18 cellular contexts compared by ENCODE assay signal in genomic region chr2:187404431-187405110, GRCh38. TPM values are rescaled to one million over a fixed set of nuclear protein-coding genes. Genes with fewer than 3 reads are reported as not detected.
DNase-seq lines count a peak whose midpoint lies in the region; ATAC-seq, FAIRE-seq and TF ChIP-seq lines count a peak whose summit lies in the region.
"Had no signal": no experiment of that assay in that cellular context is flagged by ENCODE, and none has a peak within 500 bp of the region (broad histone marks: within the 10 kb centered on the region; RNA-seq: fewer than 3 reads in every experiment).

No MANE protein-coding gene starts in this region.

- H3K4me3 ChIP-seq in ACC112 (ENCODE audit: low read depth, low read length) (no peak overlapping the region), K562 (no peak overlapping the region), heart left ventricle (peak overlapping the region in 10 of 12 donors; percentile 6 to 35 (median 17)), ovary (no peak overlapping the region), HAP-1 (no peak overlapping the region)
- H3K4me3 ChIP-seq: A549, cardiac muscle cell had no signal

- H3K36me3 ChIP-seq in ACC112 (ENCODE audit: insufficient read depth, low read length) (no peaks in the 10 kb centered on the region), K562 (ENCODE audit: control insufficient read depth, insufficient read depth, low read length) (no peaks in the 10 kb centered on the region), heart left ventricle (no peaks in the 10 kb centered on the region), ovary (no peaks in the 10 kb centered on the region), HAP-1 (replicated peaks) (no peaks in the 10 kb centered on the region)
- H3K36me3 ChIP-seq: cardiac muscle cell, WERI-Rb-1 had no signal

- no peak overlapping the region for H3K9ac ChIP-seq in K562 (ENCODE audit: insufficient read depth in 1 of 2, low read depth in 2 of 2, low read length in 2 of 2)

- in situ Hi-C loops in K562 (cut with MboI) (no loop called here), HAP-1 (cut with MboI; ENCODE audit: low sequenced_read_pairs) (no loop called here)

- H3K79me2 ChIP-seq in ACC112 (ENCODE audit: control insufficient read depth, insufficient read depth, low read length, unreplicated experiment) = no peaks in the 10 kb centered on the region
- no peaks in the 10 kb centered on the region for H3K79me2 ChIP-seq in K562 (ENCODE audit: control insufficient read depth, insufficient read depth, low read length)

- H3K9me3 ChIP-seq in K562 (replicated peaks; ENCODE audit: control insufficient read depth, insufficient read depth, low read depth, low read length) = no peaks in the 10 kb centered on the region
- H3K9me3 ChIP-seq in heart left ventricle = no peaks in the 10 kb centered on the region
- H3K9me3 ChIP-seq in ovary = no peaks in the 10 kb centered on the region
- no peaks in the 10 kb centered on the region for H3K9me3 ChIP-seq in HAP-1
- H3K9me3 ChIP-seq: A549 had no signal

- no peak for TF ChIP-seq RAD21 in K562 (CRISPR knock-in tag; conservative IDR thresholded peaks at IDR 0.05 in 1 of 2, IDR thresholded peaks at IDR 0.05 in 1 of 2)

- DNase-seq in K562 (ENCODE audit: extremely low read depth in 1 of 4, low spot score in 3 of 4) = no peak
- DNase-seq in heart left ventricle = no peak
- peak; percentile 42 for DNase-seq in renal cortical epithelial cell (ENCODE audit: low read depth)
- no peak for DNase-seq in activated CD8-positive, alpha-beta memory T cell treated with anti-CD3 and anti-CD28 coated beads for 24 hours
- DNase-seq in C1 segment of cervical spinal cord (lab: John Stamatoyannopoulos, UW) = no peak
- no peak for DNase-seq in ovary
- DNase-seq in HAP-1 (ENCODE audit: low spot score in 2 of 2) = no peak
- DNase-seq: activated naive CD4-positive, alpha-beta T cell treated with Interleukin-2 at 50 U/mL for 16 hours; COR-L47; H7; Karpas-422; NCI-H1436 treated with DMSO at 0.1 percent for 48 hours; NCI-H446; occipital lobe; WERI-Rb-1 had no signal

- CTCF ChIA-PET in K562 (lab: Yijun Ruan, JAX; ENCODE audit: low intra/inter-chr PET ratio) = no interaction called here

- H3K27me3 ChIP-seq in ACC112 (ENCODE audit: insufficient read depth, low read length) (no peaks in the 10 kb centered on the region), K562 (ENCODE audit: control insufficient read depth in 2 of 2, insufficient read depth in 2 of 2, low read length in 2 of 2) (no peaks in the 10 kb centered on the region), heart left ventricle (no peaks in the 10 kb centered on the region), ovary (no peaks in the 10 kb centered on the region), HAP-1 (ENCODE audit: low read depth) (no peaks in the 10 kb centered on the region)
- H3K27me3 ChIP-seq: cardiac muscle cell had no signal

- POLR2A ChIA-PET in K562 (lab: Yijun Ruan, JAX) = no interaction called here

- no TSS peak for BruUV-seq in K562 (replicated peaks; lab: Mats Ljungman, UMichigan)

- no peak for TF ChIP-seq EP300 in K562 (IDR thresholded peaks at IDR 0.05; ENCODE audit: low read length)
- TF ChIP-seq EP300 in ovary (IDR thresholded peaks at IDR 0.05) = no peak

- no peak for FAIRE-seq in K562 (lab: Jason Lieb, UNC)
- FAIRE-seq: A549 had no signal

- intact Hi-C loops in K562 (cut with micrococcal nuclease) = no loop called here
- intact Hi-C loops in heart left ventricle (cut with DNase I) = loop anchor here in 4 of 10 donors (1.0 to 5.0 kb wide), 4 partner anchors 33 to 43 kb away; partner anchors contain the start of gene CALCRL (in 1 of the 4)
- intact Hi-C loops in ovary (cut with DNase I) = no loop called here

- TF ChIP-seq POLR2A in K562 (conservative IDR thresholded peaks at IDR 0.05) = no peak
- TF ChIP-seq POLR2A in heart left ventricle (IDR thresholded peaks at IDR 0.05) = no peak
- TF ChIP-seq POLR2A in ovary (IDR thresholded peaks at IDR 0.05) = no peak

- H3K4me1 ChIP-seq in ACC112 (ENCODE audit: control insufficient read depth, insufficient read depth, low read length, unreplicated experiment) = no peaks in the 10 kb centered on the region
- no peaks in the 10 kb centered on the region for H3K4me1 ChIP-seq in K562 (replicated peaks in 1 of 2; ENCODE audit: control insufficient read depth in 2 of 2, insufficient read depth in 2 of 2, low read length in 2 of 2)
- peaks cover 0 to 56% (median 13%) of the 10 kb centered on the region in 12 donors for H3K4me1 ChIP-seq in heart left ventricle
- peaks cover 7% of the 10 kb centered on the region for H3K4me1 ChIP-seq in ovary (ENCODE audit: insufficient read depth)
- H3K4me1 ChIP-seq in HAP-1 = peaks cover 16% of the 10 kb centered on the region

- no peaks in the 10 kb centered on the region for H3K9me1 ChIP-seq in K562 (ENCODE audit: control insufficient read depth, insufficient read depth, low read length)

- H2AFZ ChIP-seq in ACC112 (ENCODE audit: low read length, unreplicated experiment) (peak overlapping the region; percentile 27), K562 (ENCODE audit: low read depth, low read length) (0 out of 2 replicates have a peak overlapping the region, but pooled peaks have one; percentile 1)

- H3K27ac ChIP-seq in ACC112 (ENCODE audit: low read depth, low read length) = no peak overlapping the region
- no peak overlapping the region for H3K27ac ChIP-seq in K562 (ENCODE audit: extremely low read depth, low read depth, low read length)
- H3K27ac ChIP-seq in heart left ventricle = peak overlapping the region; percentile 7 to 71 (median 54)
- H3K27ac ChIP-seq in ovary = peak overlapping the region in 1 of 2 donors; percentile 8
- H3K27ac ChIP-seq: cardiac muscle cell, WERI-Rb-1 had no signal

- ATAC-seq in K562 (peak; percentile 50), heart left ventricle (peak in 2 of 4 donors; percentile 7 to 38)
- ATAC-seq: A549 had no signal

- no peaks in the 10 kb centered on the region for H4K20me1 ChIP-seq in K562 (replicated peaks; ENCODE audit: control insufficient read depth, insufficient read depth, low read length)

- H3K4me2 ChIP-seq in K562 (ENCODE audit: insufficient read depth, low read length) = no peak overlapping the region
- H3K4me2 ChIP-seq: A549 had no signal

- WGBS in K562 (ENCODE audit: insufficient coverage, low coverage, missing lambda C conversion rate) = 2% methylated on average over 7 of the region's 7 CpGs
- WGBS in heart left ventricle, 4 donors = 41 to 60% (median 45%) methylated on average over 7 of the region's 7 CpGs
- WGBS in ovary, 3 donors = 7 to 35% (median 9%) methylated on average over 7 of the region's 7 CpGs

- TF ChIP-seq CTCF in K562 (IDR thresholded peaks at IDR 0.05 in 2 of 3, conservative IDR thresholded peaks at IDR 0.05 in 1 of 3; ENCODE audit: insufficient read depth in 2 of 3, low read depth in 1 of 3, low read length in 3 of 3) = no peak
- TF ChIP-seq CTCF in heart left ventricle (IDR thresholded peaks at IDR 0.05) = no peak
- TF ChIP-seq CTCF in ovary (IDR thresholded peaks at IDR 0.05) = no peak

TF ChIP-seq in K562, 482 proteins besides CTCF, POLR2A, EP300 and RAD21:
- TF ChIP-seq, protein P1, sequence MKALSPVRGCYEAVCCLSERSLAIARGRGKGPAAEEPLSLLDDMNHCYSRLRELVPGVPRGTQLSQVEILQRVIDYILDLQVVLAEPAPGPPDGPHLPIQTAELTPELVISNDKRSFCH (CRISPR knock-in tag; IDR thresholded peaks at IDR 0.05) = no peak
- TF ChIP-seq, protein P1 (tag; IDR thresholded peaks at IDR 0.05) = no peak

RNA-seq across cellular contexts. Expression of gene CALCRL, which starts 43.5 kb away (rescaled TPM):
- total RNA-seq in K562 (2011; cell fraction: chromatin; rRNA removed; ENCODE audit: low replicate concordance) = not detected in 2 replicates
- total RNA-seq in K562 (2011; cell fraction: nucleolus; rRNA removed) = under 0.01 TPM in 1 of 2 replicates, not detected in the other
- total RNA-seq in K562 (2011; cell fraction: nucleoplasm; rRNA removed) = not detected in 2 replicates
- not detected in 2 replicates for total RNA-seq in K562 (2014; rRNA removed)
- 0.06 TPM in 1 of 2 replicates, not detected in the other for total RNA-seq in K562 (2014; rRNA removed; fragmentation: Illumina TruSeq; extraction: Trizol)
- total RNA-seq in K562 (2015; rRNA removed; fragmentation: Illumina TruSeq; extraction: Trizol) = 0.04 and 0.15 TPM in 2 replicates
- total RNA-seq in K562 (2021) = 0.27 TPM in 1 of 2 replicates, not detected in the other
- 0.03 TPM in 1 of 2 replicates, not detected in the other for polyA plus RNA-seq in K562 (2011; rRNA removed)
- 0.07 TPM in 1 of 2 replicates, not detected in the other for polyA plus RNA-seq in K562 (2011; cell fraction: cytosol; rRNA removed)
- polyA plus RNA-seq in K562 (2011; cell fraction: nucleus; rRNA removed) = not detected in 2 replicates
- 0.03 and 0.07 TPM in 2 replicates for polyA plus RNA-seq in K562 (2012)
- polyA plus RNA-seq in K562 (2014; fragmentation: Illumina TruSeq; extraction: Trizol) = 0.06 TPM in 1 of 2 replicates, not detected in the other
- polyA plus RNA-seq in K562 (2014; fragmentation: Nextera tagmentation; extraction: Ambion mirVana) = not detected
- 0.04 and 0.05 TPM in 2 replicates for polyA plus RNA-seq in K562 (2014; rRNA removed)
- polyA minus RNA-seq in K562 (2011; rRNA and poly(A)+ RNA removed) = 0.06 TPM in 1 of 2 replicates, not detected in the other
- polyA minus RNA-seq in K562 (2011; cell fraction: cytosol; rRNA and poly(A)+ RNA removed) = not detected in 2 replicates
- 0.11 TPM in 1 of 2 replicates, not detected in the other for polyA minus RNA-seq in K562 (2011; cell fraction: nucleus; rRNA and poly(A)+ RNA removed)
- total RNA-seq in heart left ventricle = 10 to 100 TPM; 11.8 to 37.2 (median 24.3) TPM
- polyA plus RNA-seq in heart left ventricle = 10 to 100 TPM in 1 of 2 donors, 1 to 10 TPM in 1; 8.5 to 11.4 TPM
- 5.4 and 41.2 TPM in 2 replicates for total RNA-seq in renal cortical epithelial cell
- 10 to 100 TPM; 11.7 to 59.8 (median 31.3) TPM for total RNA-seq in ovary
- 10 to 100 TPM; 16.2 to 23.7 TPM for polyA plus RNA-seq in ovary

Comparison
In these comparisons a context has a peak if more than half of its experiments do, and no peak if none do; other contexts are left out.
1. H3K27ac ChIP-seq: peak in heart left ventricle (12 of 12); none in ACC112 (single experiment) and K562 (single experiment).
2. H3K4me3 ChIP-seq: peak in heart left ventricle (10 of 12); none in ACC112 (single experiment), K562 (single experiment), ovary (single experiment) and HAP-1 (single experiment).